ENCODE assay signal across 21 cellular contexts in the genomic region with DNA sequence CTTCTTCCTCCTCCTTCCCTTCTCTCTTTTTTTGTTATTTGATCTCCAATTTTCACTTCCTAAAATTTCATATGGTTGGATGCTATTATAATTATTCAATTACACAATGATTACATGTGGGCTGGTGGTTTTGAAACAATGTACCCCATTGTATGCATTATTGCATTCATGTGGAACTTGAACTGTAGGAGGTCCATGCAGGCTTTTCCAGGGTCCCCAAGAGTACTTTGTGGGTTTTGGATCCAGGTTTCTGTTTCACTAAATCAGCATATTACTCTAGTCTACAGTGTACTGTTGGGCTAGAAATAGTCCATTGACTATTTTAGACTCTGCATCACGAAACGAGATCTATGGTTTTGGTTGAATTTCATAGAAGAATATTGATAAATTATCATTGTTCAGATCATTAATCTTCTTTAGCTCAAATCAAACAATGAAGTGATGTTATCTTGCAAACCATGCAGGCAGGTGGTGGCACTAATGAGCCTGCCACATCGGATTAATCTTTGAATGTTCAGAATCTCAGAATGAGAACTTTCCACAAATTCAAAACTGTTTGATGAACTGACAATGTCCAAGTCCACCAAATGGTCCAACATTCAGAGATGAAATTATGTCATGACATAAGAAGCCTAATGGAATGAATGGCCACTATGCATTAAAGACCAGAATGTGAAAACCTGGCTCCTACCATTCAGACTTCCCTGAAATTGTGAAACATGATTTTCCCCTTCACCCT.
DNase-seq lines count a peak whose midpoint lies in the region; ATAC-seq, FAIRE-seq and TF ChIP-seq lines count a peak whose summit lies in the region.
"Had no signal": no experiment of that assay in that cellular context is flagged by ENCODE, and none has a peak within 500 bp of the region (broad histone marks: within the 10 kb centered on the region; RNA-seq: fewer than 3 reads in every experiment).

No MANE protein-coding gene starts in this region.

- H3K36me3 ChIP-seq in GM12878 (ENCODE audit: control insufficient read depth in 2 of 2, insufficient read depth in 2 of 2, low read length in 1 of 2) (no peaks in the 10 kb centered on the region), thyroid gland (no peaks in the 10 kb centered on the region)

- no peaks in the 10 kb centered on the region for H3K27me3 Mint-ChIP-seq in activated CD4-positive, alpha-beta T cell treated with anti-CD3 and anti-CD28 coated beads, Interleukin-2, amount 10 ng/mL, durations not matched to agents 24 days and 14 days

- no peak overlapping the region for H3K9ac ChIP-seq in GM12878 (ENCODE audit: control insufficient read depth, insufficient read depth, low read length)

- CTCF ChIA-PET in GM12878 (lab: Yijun Ruan, JAX), result no interaction called here

- H3K4me3 Mint-ChIP-seq in activated CD4-positive, alpha-beta T cell treated with anti-CD3 and anti-CD28 coated beads, Interleukin-2, amount 10 ng/mL, durations not matched to agents 24 days and 14 days, result no peak overlapping the region

- TF ChIP-seq CTCF in GM12878 (IDR thresholded peaks at IDR 0.05 in 2 of 3, conservative IDR thresholded peaks at IDR 0.05 in 1 of 3; ENCODE audit: control insufficient read depth in 2 of 3, extremely low read depth in 1 of 3, insufficient read depth in 1 of 3, low read depth in 3 of 3, low read length in 3 of 3) (no peak), thyroid gland (IDR thresholded peaks at IDR 0.05) (no peak)

- no TSS peak for BruUV-seq in GM12878 (replicated peaks; lab: Mats Ljungman, UMichigan)

- SMC1A ChIA-PET in GM12878 (lab: Charles Lee; ENCODE audit: uncharacterized antibody, unreplicated experiment), result no interaction called here

- RAD21 ChIA-PET in GM12878 (lab: Charles Lee; ENCODE audit: unreplicated experiment), result interaction anchor here (1.0 kb wide), 1 partner anchor 14 kb away, joined by 3 read pairs; no protein-coding TSS in a partner anchor

- H3K4me3 ChIP-seq in GM12878 (no peak overlapping the region), thyroid gland (replicated peaks in 1 of 3) (no peak overlapping the region)
- H3K4me3 ChIP-seq: SK-N-MC had no signal

- H4K20me1 ChIP-seq in GM12878 (ENCODE audit: control insufficient read depth, insufficient read depth), result no peaks in the 10 kb centered on the region

- no peaks in the 10 kb centered on the region for H3K36me3 Mint-ChIP-seq in activated CD4-positive, alpha-beta T cell treated with anti-CD3 and anti-CD28 coated beads, Interleukin-2, amount 10 ng/mL, durations not matched to agents 24 days and 14 days (ENCODE audit: low read depth)

- peaks cover 13% of the 10 kb centered on the region for H3K4me1 ChIP-seq in GM12878 (ENCODE audit: control insufficient read depth, insufficient read depth, low read length)
- peaks cover 30 to 46% of the 10 kb centered on the region in 2 donors for H3K4me1 ChIP-seq in thyroid gland

- H3K27ac ChIP-seq in GM12878 (ENCODE audit: control insufficient read depth, insufficient read depth) (no peak overlapping the region), thyroid gland (peak overlapping the region in 2 of 3 donors; percentile 6 to 77)
- H3K27ac ChIP-seq: SK-N-MC had no signal

- no peak overlapping the region for H3K4me2 ChIP-seq in GM12878 (ENCODE audit: control insufficient read depth, insufficient read depth)

- H3K27me3 ChIP-seq in GM12878 (replicated peaks in 1 of 2; ENCODE audit: control insufficient read depth in 2 of 2, insufficient read depth in 2 of 2, low read length in 1 of 2) (no peaks in the 10 kb centered on the region), thyroid gland (no peaks in the 10 kb centered on the region)

- H3K9me3 Mint-ChIP-seq in activated CD4-positive, alpha-beta T cell treated with anti-CD3 and anti-CD28 coated beads, Interleukin-2, amount 10 ng/mL, durations not matched to agents 24 days and 14 days, result no peaks in the 10 kb centered on the region

- intact Hi-C loops in activated CD4-positive, alpha-beta T cell treated with anti-CD3 and anti-CD28 coated beads, Interleukin-2, amount 10 ng/mL, durations not matched to agents 24 days and 14 days (cut with micrococcal nuclease), result no loop called here
- intact Hi-C loops in GM12878 (cut with micrococcal nuclease; ENCODE audit: unreplicated experiment), result no loop called here
- intact Hi-C loops in thyroid gland (cut with DNase I), result no loop called here

- DNase-seq in activated CD4-positive, alpha-beta T cell treated with anti-CD3 and anti-CD28 coated beads, Interleukin-2, amount 10 ng/mL, durations not matched to agents 24 days and 14 days, result peak; percentile 26
- DNase-seq in activated CD4-positive, alpha-beta T cell treated with anti-CD3 and anti-CD28 coated beads for 48 hours, result no peak
- DNase-seq in MV-4-11 (lab: John Stamatoyannopoulos, UW) (peak; percentile 71), GM12878 (ENCODE audit: low read depth, low spot score) (no peak), thyroid gland (no peak), OCI-M1 (lab: John Stamatoyannopoulos, UW) (no peak), NCI-H2081 treated with DMSO at 0.1 percent for 48 hours (lab: John Stamatoyannopoulos, UW) (no peak)
- DNase-seq: DMS79, KG1, NCI-H1092 treated with DMSO at 0.1 percent for 48 hours, NCI-H146, NCI-H2081, NCI-H2227 treated with DMSO at 0.1 percent for 48 hours, NCI-H510A treated with DMSO at 0.1 percent for 48 hours, NCI-H774 had no signal

- no peaks in the 10 kb centered on the region; the same call in 2 of the 3 replicates for H3K9me3 ChIP-seq in GM12878 (replicated peaks; ENCODE audit: control insufficient read depth, insufficient read depth, low read length)
- no peaks in the 10 kb centered on the region for H3K9me3 ChIP-seq in thyroid gland

- ATAC-seq in GM12878 (no peak), GM18511 (IDR thresholded peaks at IDR 0.05; ENCODE audit: unreplicated experiment) (no peak)
- ATAC-seq: Right ventricle myocardium inferior had no signal

- no peak overlapping the region for H2AFZ ChIP-seq in GM12878 (ENCODE audit: control insufficient read depth, low read depth, low read length)

- no peak for TF ChIP-seq RAD21 in GM12878 (IDR thresholded peaks at IDR 0.05; ENCODE audit: insufficient read depth, low read depth, low read length)

- TF ChIP-seq EP300 in GM12878 (IDR thresholded peaks at IDR 0.05; ENCODE audit: borderline replicate concordance in 1 of 2, control insufficient read depth in 1 of 2, low read depth in 2 of 2, low read length in 2 of 2), result no peak

- in situ Hi-C loops in GM12878 (cut with MboI), result no loop called here

- H3K4me1 Mint-ChIP-seq in activated CD4-positive, alpha-beta T cell treated with anti-CD3 and anti-CD28 coated beads, Interleukin-2, amount 10 ng/mL, durations not matched to agents 24 days and 14 days, result no peaks in the 10 kb centered on the region

- peak; percentile 70 for FAIRE-seq in GM12878 (lab: Jason Lieb, UNC)
- FAIRE-seq: A204.1, H54, RCC 7860 had no signal

- no peak for TF ChIP-seq POLR2A in GM12878 (IDR thresholded peaks at IDR 0.05; ENCODE audit: low read depth, low read length)
- TF ChIP-seq POLR2A in thyroid gland (IDR thresholded peaks at IDR 0.05), result no peak

- H3K27ac Mint-ChIP-seq in activated CD4-positive, alpha-beta T cell treated with anti-CD3 and anti-CD28 coated beads, Interleukin-2, amount 10 ng/mL, durations not matched to agents 24 days and 14 days, result no peak overlapping the region

- POLR2A ChIA-PET in GM12878 (lab: Charles Lee), result no interaction called here

- H3K79me2 ChIP-seq in GM12878 (ENCODE audit: control insufficient read depth, insufficient read depth, low read length), result no peaks in the 10 kb centered on the region

- 14% methylated on average over 3 of the region's 3 CpGs for WGBS in GM12878 (ENCODE audit: insufficient coverage, insufficient replicate concordance, low lambda C conversion rate, missing lambda C conversion rate)
- 90% methylated on average over 3 of the region's 3 CpGs for WGBS in thyroid gland, 2 donors

TF ChIP-seq in GM12878, 131 proteins besides CTCF, POLR2A, EP300 and RAD21 (continues in another document):
- TF ChIP-seq SUZ12 (IDR thresholded peaks at IDR 0.05; ENCODE audit: unreplicated experiment), result no peak
- no peak for TF ChIP-seq ZNF217 (IDR thresholded peaks at IDR 0.05)
- no peak for TF ChIP-seq RAD51 (IDR thresholded peaks at IDR 0.05)
- no peak for TF ChIP-seq JUND (IDR thresholded peaks at IDR 0.05; ENCODE audit: low read depth, low read length)
- no peak for TF ChIP-seq TCF12 (IDR thresholded peaks at IDR 0.05; ENCODE audit: low read depth, low read length)
- TF ChIP-seq BCL11A (IDR thresholded peaks at IDR 0.05; ENCODE audit: low read depth, low read length), result no peak
- TF ChIP-seq MYC (IDR thresholded peaks at IDR 0.05; ENCODE audit: insufficient read depth, insufficient read length, insufficient replicate concordance, low read length, severe bottlenecking), result no peak
- no peak for TF ChIP-seq STAT1 (conservative IDR thresholded peaks at IDR 0.05)
- no peak for TF ChIP-seq EED (IDR thresholded peaks at IDR 0.05; ENCODE audit: low read depth)
- no peak for TF ChIP-seq SPI1 (IDR thresholded peaks at IDR 0.05; ENCODE audit: borderline replicate concordance, insufficient read depth, low read depth, low read length)
- no peak for TF ChIP-seq PBX3 (IDR thresholded peaks at IDR 0.05; ENCODE audit: insufficient replicate concordance, low read depth, low read length)
- TF ChIP-seq, protein P1, sequence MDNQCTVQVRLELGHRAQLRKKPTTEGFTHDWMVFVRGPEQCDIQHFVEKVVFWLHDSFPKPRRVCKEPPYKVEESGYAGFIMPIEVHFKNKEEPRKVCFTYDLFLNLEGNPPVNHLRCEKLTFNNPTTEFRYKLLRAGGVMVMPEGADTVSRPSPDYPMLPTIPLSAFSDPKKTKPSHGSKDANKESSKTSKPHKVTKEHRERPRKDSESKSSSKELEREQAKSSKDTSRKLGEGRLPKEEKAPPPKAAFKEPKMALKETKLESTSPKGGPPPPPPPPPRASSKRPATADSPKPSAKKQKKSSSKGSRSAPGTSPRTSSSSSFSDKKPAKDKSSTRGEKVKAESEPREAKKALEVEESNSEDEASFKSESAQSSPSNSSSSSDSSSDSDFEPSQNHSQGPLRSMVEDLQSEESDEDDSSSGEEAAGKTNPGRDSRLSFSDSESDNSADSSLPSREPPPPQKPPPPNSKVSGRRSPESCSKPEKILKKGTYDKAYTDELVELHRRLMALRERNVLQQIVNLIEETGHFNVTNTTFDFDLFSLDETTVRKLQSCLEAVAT (IDR thresholded peaks at IDR 0.05), result no peak

Comparison
In these comparisons a context has a peak if more than half of its experiments do, and no peak if none do; other contexts are left out.
1. DNase-seq: peak in activated CD4-positive, alpha-beta T cell treated with anti-CD3 and anti-CD28 coated beads, Interleukin-2, amount 10 ng/mL, durations not matched to agents 24 days and 14 days (single experiment) and MV-4-11 (single experiment); none in activated CD4-positive, alpha-beta T cell treated with anti-CD3 and anti-CD28 coated beads for 48 hours (single experiment), GM12878 (single experiment), thyroid gland (0 of 2), OCI-M1 (single experiment) and NCI-H2081 treated with DMSO at 0.1 percent for 48 hours (single experiment).